10 cellular contexts compared by ENCODE assay signal in genomic region chr22:40764743-40765441, GRCh38. TPM values are rescaled to one million over a fixed set of nuclear protein-coding genes. Genes with fewer than 3 reads are reported as not detected.
DNase-seq lines count a peak whose midpoint lies in the region; ATAC-seq lines count a peak whose summit lies in the region.
"Had no signal": no experiment of that assay in that cellular context is flagged by ENCODE, and none has a peak within 500 bp of the region (broad histone marks: within the 10 kb centered on the region; RNA-seq: fewer than 3 reads in every experiment).

No MANE protein-coding gene starts in this region.

- H3K4me1 Mint-ChIP-seq in activated T-cell treated with anti-CD3 and anti-CD28 coated beads, Interleukin-2, amount 50 U/mL, for 72 hours (ENCODE audit: low read depth), result peaks cover 20% of the 10 kb centered on the region
- H3K4me1 Mint-ChIP-seq in activated naive CD8-positive, alpha-beta T cell treated with anti-CD3 and anti-CD28 coated beads, Interleukin-2, amount 50 U/mL, for 24 hours, result peaks cover 17% of the 10 kb centered on the region
- H3K4me1 Mint-ChIP-seq in stimulated activated naive CD8-positive, alpha-beta T cell treated with anti-CD3 and anti-CD28 coated beads, Interleukin-15, Interleukin-2, amounts not matched to agents 100 ng/mL and 50 ng/mL, for 24 hours (ENCODE audit: low read depth), result peaks cover 23% of the 10 kb centered on the region

- ATAC-seq in activated T-cell treated with anti-CD3 and anti-CD28 coated beads, Interleukin-2, amount 50 U/mL, for 72 hours (replicated peaks in 1 of 2), result peak; percentile 34 to 55
- peak; percentile 82 for ATAC-seq in activated naive CD8-positive, alpha-beta T cell treated with anti-CD3 and anti-CD28 coated beads, Interleukin-2, amount 50 U/mL, for 24 hours
- ATAC-seq in HG02623 (IDR thresholded peaks at IDR 0.05; ENCODE audit: unreplicated experiment), result no peak
- ATAC-seq in HG03039 (IDR thresholded peaks at IDR 0.05; ENCODE audit: unreplicated experiment), result no peak

- H3K27me3 Mint-ChIP-seq in activated T-cell treated with anti-CD3 and anti-CD28 coated beads, Interleukin-2, amount 50 U/mL, for 72 hours (ENCODE audit: low read depth), result no peaks in the 10 kb centered on the region
- no peaks in the 10 kb centered on the region for H3K27me3 Mint-ChIP-seq in activated naive CD8-positive, alpha-beta T cell treated with anti-CD3 and anti-CD28 coated beads, Interleukin-2, amount 50 U/mL, for 24 hours
- H3K27me3 Mint-ChIP-seq in stimulated activated naive CD8-positive, alpha-beta T cell treated with anti-CD3 and anti-CD28 coated beads, Interleukin-15, Interleukin-2, amounts not matched to agents 100 ng/mL and 50 ng/mL, for 24 hours, result no peaks in the 10 kb centered on the region

- peak in 1 of 2 donors; percentile 3 for DNase-seq in activated T-cell treated with anti-CD3 and anti-CD28 coated beads, Interleukin-2, amount 50 U/mL, for 72 hours
- DNase-seq in activated T-cell treated with anti-CD3 and anti-CD28 coated beads for 4 hours, result no peak
- peak; percentile 62 for DNase-seq in NOMO-1 treated with DMSO at 0.1 percent for 48 hours (lab: John Stamatoyannopoulos, UW; ENCODE audit: unreplicated experiment)
- peak; percentile 14 for DNase-seq in activated naive CD8-positive, alpha-beta T cell treated with anti-CD3 and anti-CD28 coated beads, Interleukin-2, amount 50 U/mL, for 24 hours
- no peak for DNase-seq in NCI-H1048 (lab: John Stamatoyannopoulos, UW)
- DNase-seq: NCI-H1105 treated with DMSO at 0.1 percent for 48 hours, NCI-H774 had no signal

- H3K36me3 Mint-ChIP-seq in activated T-cell treated with anti-CD3 and anti-CD28 coated beads, Interleukin-2, amount 50 U/mL, for 72 hours (ENCODE audit: insufficient read depth in 2 of 2), result peaks cover 0 to 4% of the 10 kb centered on the region in 2 donors
- H3K36me3 Mint-ChIP-seq in activated naive CD8-positive, alpha-beta T cell treated with anti-CD3 and anti-CD28 coated beads, Interleukin-2, amount 50 U/mL, for 24 hours (ENCODE audit: low read depth), result peaks cover 6% of the 10 kb centered on the region
- H3K36me3 Mint-ChIP-seq in stimulated activated naive CD8-positive, alpha-beta T cell treated with anti-CD3 and anti-CD28 coated beads, Interleukin-15, Interleukin-2, amounts not matched to agents 100 ng/mL and 50 ng/mL, for 24 hours (ENCODE audit: low read depth), result peaks cover 23% of the 10 kb centered on the region

- H3K4me3 Mint-ChIP-seq in activated T-cell treated with anti-CD3 and anti-CD28 coated beads, Interleukin-2, amount 50 U/mL, for 72 hours, result peak overlapping the region in 1 of 2 donors; percentile 20
- H3K4me3 Mint-ChIP-seq in activated naive CD8-positive, alpha-beta T cell treated with anti-CD3 and anti-CD28 coated beads, Interleukin-2, amount 50 U/mL, for 24 hours, result peak overlapping the region; percentile 24
- H3K4me3 Mint-ChIP-seq in stimulated activated naive CD8-positive, alpha-beta T cell treated with anti-CD3 and anti-CD28 coated beads, Interleukin-15, Interleukin-2, amounts not matched to agents 100 ng/mL and 50 ng/mL, for 24 hours, result peak overlapping the region; percentile 27

- H3K27ac Mint-ChIP-seq in activated T-cell treated with anti-CD3 and anti-CD28 coated beads, Interleukin-2, amount 50 U/mL, for 72 hours, result peak overlapping the region; percentile 48
- peak overlapping the region; percentile 86 for H3K27ac Mint-ChIP-seq in activated naive CD8-positive, alpha-beta T cell treated with anti-CD3 and anti-CD28 coated beads, Interleukin-2, amount 50 U/mL, for 24 hours
- H3K27ac Mint-ChIP-seq in stimulated activated naive CD8-positive, alpha-beta T cell treated with anti-CD3 and anti-CD28 coated beads, Interleukin-15, Interleukin-2, amounts not matched to agents 100 ng/mL and 50 ng/mL, for 24 hours, result peak overlapping the region; percentile 90

- no peaks in the 10 kb centered on the region for H3K9me3 Mint-ChIP-seq in activated T-cell treated with anti-CD3 and anti-CD28 coated beads, Interleukin-2, amount 50 U/mL, for 72 hours
- no peaks in the 10 kb centered on the region for H3K9me3 Mint-ChIP-seq in activated naive CD8-positive, alpha-beta T cell treated with anti-CD3 and anti-CD28 coated beads, Interleukin-2, amount 50 U/mL, for 24 hours
- H3K9me3 Mint-ChIP-seq in stimulated activated naive CD8-positive, alpha-beta T cell treated with anti-CD3 and anti-CD28 coated beads, Interleukin-15, Interleukin-2, amounts not matched to agents 100 ng/mL and 50 ng/mL, for 24 hours, result no peaks in the 10 kb centered on the region

RNA-seq across cellular contexts. Expression of gene SLC25A17, which starts 54.3 kb away (rescaled TPM):
- total RNA-seq in activated T-cell treated with anti-CD3 and anti-CD28 coated beads, Interleukin-2, amount 50 U/mL, for 72 hours, result 10 to 100 TPM; 18.8 to 20.0 TPM

Comparison
In these comparisons a context has a peak if more than half of its experiments do, and no peak if none do; other contexts are left out.
1. ATAC-seq: peak in activated T-cell treated with anti-CD3 and anti-CD28 coated beads, Interleukin-2, amount 50 U/mL, for 72 hours (2 of 2) and activated naive CD8-positive, alpha-beta T cell treated with anti-CD3 and anti-CD28 coated beads, Interleukin-2, amount 50 U/mL, for 24 hours (single experiment); none in HG02623 (single experiment) and HG03039 (single experiment).
2. DNase-seq: peak in NOMO-1 treated with DMSO at 0.1 percent for 48 hours (single experiment) and activated naive CD8-positive, alpha-beta T cell treated with anti-CD3 and anti-CD28 coated beads, Interleukin-2, amount 50 U/mL, for 24 hours (single experiment); none in activated T-cell treated with anti-CD3 and anti-CD28 coated beads for 4 hours (single experiment) and NCI-H1048 (single experiment).
3. Peak in every context shown above with its lines, with median percentiles within 50 percentile points of each other: H3K27ac Mint-ChIP-seq.